In genomic region chr14:89813485-89814080, GRCh38 we compare ENCODE assay signal across 14 cellular contexts.
DNase-seq lines count a peak whose midpoint lies in the region; ATAC-seq and TF ChIP-seq lines count a peak whose summit lies in the region.
"Had no signal": no experiment of that assay in that cellular context is flagged by ENCODE, and none has a peak within 500 bp of the region (broad histone marks: within the 10 kb centered on the region; RNA-seq: fewer than 3 reads in every experiment).

No MANE protein-coding gene starts in this region.

- POLR2A ChIA-PET in HEK293 (lab: Yijun Ruan, JAX): interaction anchor here (0.6 kb wide), 1 partner anchor 23 kb away, joined by 4 read pairs; no protein-coding TSS in a partner anchor

- H3K9me3 ChIP-seq in HEK293 (ENCODE audit: control insufficient read depth, insufficient read depth, low read depth, low read length): no peaks in the 10 kb centered on the region
- no peaks in the 10 kb centered on the region for H3K9me3 ChIP-seq in adipocyte (ENCODE audit: control insufficient read depth, low read length)
- no peaks in the 10 kb centered on the region for H3K9me3 ChIP-seq in iPS-18a (ENCODE audit: control insufficient read depth, low read depth, low read length)
- no peaks in the 10 kb centered on the region for H3K9me3 ChIP-seq in skeletal muscle satellite cell (replicated peaks; ENCODE audit: low read length)

- ATAC-seq in GM18519 (IDR thresholded peaks at IDR 0.05; ENCODE audit: low FRiP score, unreplicated experiment): no peak

- H3K27me3 ChIP-seq in adipocyte (replicated peaks; ENCODE audit: control insufficient read depth, insufficient read depth, low read length) (no peaks in the 10 kb centered on the region), iPS-18a (ENCODE audit: control insufficient read depth, insufficient read depth, low read length) (no peaks in the 10 kb centered on the region), skeletal muscle satellite cell (ENCODE audit: control insufficient read depth, insufficient read depth, low read length) (no peaks in the 10 kb centered on the region)

- H3K4me3 ChIP-seq in HEK293 (ENCODE audit: low read depth, low read length) (peak overlapping the region; percentile 28), adipocyte (ENCODE audit: low read length) (peak overlapping the region; percentile 28), iPS-18a (ENCODE audit: low read length) (peak overlapping the region; percentile 24), skeletal muscle satellite cell (ENCODE audit: low read length) (peak overlapping the region; percentile 53)
- H3K4me3 ChIP-seq: lung had no signal

- H3K27ac ChIP-seq in HEK293 (ENCODE audit: extremely low read depth, low read depth, low read length): no peak overlapping the region
- no peak overlapping the region for H3K27ac ChIP-seq in iPS-18a (ENCODE audit: low read length)

- H3K36me3 ChIP-seq in HEK293 (ENCODE audit: control insufficient read depth in 2 of 2, insufficient read depth in 1 of 2, low read length in 2 of 2) (no peaks in the 10 kb centered on the region), adipocyte (ENCODE audit: control insufficient read depth, insufficient read depth, low read length, severe bottlenecking) (no peaks in the 10 kb centered on the region), iPS-18a (ENCODE audit: control insufficient read depth, low read depth, low read length) (no peaks in the 10 kb centered on the region), skeletal muscle satellite cell (ENCODE audit: insufficient read depth, low read length) (no peaks in the 10 kb centered on the region)

- CTCF ChIA-PET in HEK293 (lab: Yijun Ruan, JAX): interaction anchor here (0.6 to 0.9 kb wide), 2 partner anchors 63 to 102 kb away, joined by 3 read pairs; no protein-coding TSS in a partner anchor

- DNase-seq in adipocyte (ENCODE audit: low read depth) (peak; percentile 88), NCI-H748 treated with DMSO at 0.1 percent for 48 hours (lab: John Stamatoyannopoulos, UW) (no peak)
- DNase-seq in activated CD4-positive, alpha-beta T cell treated with anti-CD3 and anti-CD28 coated beads, Interleukin-2, amount 50 U/mL, for 1 hour: no peak
- no peak for DNase-seq in stimulated activated CD4-positive, alpha-beta T cell treated with anti-CD3 and anti-CD28 coated beads, Interleukin-12 subunit alpha, Interleukin-12 subunit beta, amount 100 ng/mL, for 4 hours
- DNase-seq: activated CD4-positive, CD25-positive, alpha-beta regulatory T cell treated with anti-CD3 and anti-CD28 coated beads, Interleukin-2, amount 50 U/mL, for 72 hours; activated naive CD8-positive, alpha-beta T cell treated with anti-CD3 and anti-CD28 coated beads, Interleukin-2, amount 10 ng/mL, durations not matched to agents 7 days and 5 days; GOT3; NCI-H1092; stimulated activated naive CD4-positive, alpha-beta T cell had no signal

- H3K9ac ChIP-seq in adipocyte (ENCODE audit: low read length): no peak overlapping the region
- H3K9ac ChIP-seq in iPS-18a (ENCODE audit: low read length): no peak overlapping the region
- peak overlapping the region; percentile 81 for H3K9ac ChIP-seq in skeletal muscle satellite cell (ENCODE audit: low read depth, low read length)

- TF ChIP-seq CTCF in HEK293 (tag by site-specific recombination; IDR thresholded peaks at IDR 0.05): no peak

- peak overlapping the region; percentile 83 for H3K4me2 ChIP-seq in skeletal muscle satellite cell (ENCODE audit: low read length)

- H3K4me1 ChIP-seq in HEK293 (ENCODE audit: control insufficient read depth, insufficient read depth, low read length) (no peaks in the 10 kb centered on the region; the same call in 1 of the 2 replicates), adipocyte (ENCODE audit: control insufficient read depth, insufficient read depth, low read length) (peaks cover 12% of the 10 kb centered on the region), iPS-18a (ENCODE audit: control insufficient read depth, low read depth, low read length) (peaks cover 9% of the 10 kb centered on the region), skeletal muscle satellite cell (ENCODE audit: control insufficient read depth, insufficient read depth, low read length) (peaks cover 27% of the 10 kb centered on the region)

TF ChIP-seq in HEK293, 187 proteins besides CTCF, POLR2A, EP300 and RAD21:
- no peak for TF ChIP-seq KLF10 (tag by site-specific recombination; IDR thresholded peaks at IDR 0.05)
- TF ChIP-seq ZNF239 (tag by site-specific recombination; IDR thresholded peaks at IDR 0.05): no peak
- TF ChIP-seq ZNF629 (tag by site-specific recombination; IDR thresholded peaks at IDR 0.05): no peak
- no peak for TF ChIP-seq ZNF37A (tag by site-specific recombination; IDR thresholded peaks at IDR 0.05)
- peak; percentile 62 for TF ChIP-seq ZBTB20 (tag by site-specific recombination; IDR thresholded peaks at IDR 0.05)
